18 cellular contexts compared by ENCODE assay signal in genomic region chr13:78820541-78820940, GRCh38.
DNase-seq lines count a peak whose midpoint lies in the region; ATAC-seq, FAIRE-seq and TF ChIP-seq lines count a peak whose summit lies in the region.
"Had no signal": no experiment of that assay in that cellular context is flagged by ENCODE, and none has a peak within 500 bp of the region (broad histone marks: within the 10 kb centered on the region; RNA-seq: fewer than 3 reads in every experiment).

No MANE protein-coding gene starts in this region.

- H3K9me3 ChIP-seq in WERI-Rb-1 (ENCODE audit: severe bottlenecking), result no peaks in the 10 kb centered on the region
- H3K9me3 ChIP-seq in neural progenitor cell (ENCODE audit: low read depth), result no peaks in the 10 kb centered on the region
- H3K9me3 ChIP-seq: BLaER1 treated with 17β-estradiol and CSF1 and Interleukin-3, amounts not matched to agents 10 nM and 100 nM had no signal

- intact Hi-C loops in Right ventricle myocardium superior (cut with DNase I), result no loop called here

- H3K9ac ChIP-seq in neural progenitor cell, result no peak overlapping the region
- H3K9ac ChIP-seq: BLaER1 treated with 17β-estradiol and CSF1 and Interleukin-3, amounts not matched to agents 10 nM and 100 nM had no signal

- H3K36me3 ChIP-seq in WERI-Rb-1 (no peaks in the 10 kb centered on the region), neural progenitor cell (no peaks in the 10 kb centered on the region)
- H3K36me3 ChIP-seq: BLaER1 treated with 17β-estradiol and CSF1 and Interleukin-3, amounts not matched to agents 10 nM and 100 nM had no signal

- ATAC-seq in Right ventricle myocardium superior (ENCODE audit: poor library complexity), result no peak
- ATAC-seq: CD8-positive, alpha-beta T cell; HCT116 had no signal

- no peaks in the 10 kb centered on the region for H3F3A ChIP-seq in neural progenitor cell (ENCODE audit: low read depth)

- H3K27ac ChIP-seq in WERI-Rb-1, result no peak overlapping the region
- H3K27ac ChIP-seq in neural progenitor cell, result no peak overlapping the region
- H3K27ac ChIP-seq: BLaER1 treated with 17β-estradiol and CSF1 and Interleukin-3, amounts not matched to agents 10 nM and 100 nM had no signal

- H2AFZ ChIP-seq in neural progenitor cell (replicated peaks), result no peak overlapping the region

- H3K27me3 Mint-ChIP-seq in neural progenitor cell (ENCODE audit: insufficient read depth, low read depth), result no peaks in the 10 kb centered on the region

- H3K4me1 Mint-ChIP-seq in neural progenitor cell, result peaks cover 5% of the 10 kb centered on the region
- H3K4me1 Mint-ChIP-seq: B cell had no signal

- TF ChIP-seq CTCF in WERI-Rb-1 (IDR thresholded peaks at IDR 0.05; ENCODE audit: low read depth, low read length), result no peak
- no peak for TF ChIP-seq CTCF in neural progenitor cell (IDR thresholded peaks at IDR 0.05)

- H3K4me3 ChIP-seq in WERI-Rb-1 (ENCODE audit: low read depth, low read length) (no peak overlapping the region), neural progenitor cell (no peak overlapping the region)
- H3K4me3 ChIP-seq: BLaER1 treated with 17β-estradiol and CSF1 and Interleukin-3, amounts not matched to agents 10 nM and 100 nM had no signal

- H3K4me1 ChIP-seq in neural progenitor cell, result peaks cover 20% of the 10 kb centered on the region

- H3K9me3 Mint-ChIP-seq in neural progenitor cell, result no peaks in the 10 kb centered on the region
- H3K9me3 Mint-ChIP-seq: CD8-positive, alpha-beta T cell had no signal

- no peak for FAIRE-seq in GM19239 (lab: Jason Lieb, UNC)
- FAIRE-seq: G401.6, GM12892, GM18507 had no signal

- H4K20me1 ChIP-seq in neural progenitor cell (ENCODE audit: low read depth), result no peaks in the 10 kb centered on the region

- no peak overlapping the region for H3K4me3 Mint-ChIP-seq in neural progenitor cell
- H3K4me3 Mint-ChIP-seq: B cell; CD8-positive, alpha-beta T cell had no signal

- H3K79me2 ChIP-seq in neural progenitor cell (ENCODE audit: low read depth), result no peaks in the 10 kb centered on the region

- no peaks in the 10 kb centered on the region for H3K36me3 Mint-ChIP-seq in neural progenitor cell
- H3K36me3 Mint-ChIP-seq: CD8-positive, alpha-beta T cell had no signal

- H3K27ac Mint-ChIP-seq in neural progenitor cell, result no peak overlapping the region
- H3K27ac Mint-ChIP-seq: B cell; CD8-positive, alpha-beta T cell had no signal

- H3K4me2 ChIP-seq in neural progenitor cell, result peak overlapping the region; percentile 18
- H3K4me2 ChIP-seq: BLaER1 treated with 17β-estradiol and CSF1 and Interleukin-3, amounts not matched to agents 10 nM and 100 nM had no signal

- peak; percentile 39 for DNase-seq in D341Med (ENCODE audit: low spot score)
- DNase-seq in NCI-H82 (lab: John Stamatoyannopoulos, UW), result peak; percentile 97
- DNase-seq in WERI-Rb-1, result peak; percentile 64
- peak; percentile 25 for DNase-seq in neural progenitor cell (ENCODE audit: low spot score)
- DNase-seq in GM19239 (ENCODE audit: insufficient read length, low spot score), result no peak
- DNase-seq in Right ventricle myocardium superior, result no peak
- DNase-seq: Calu3; CD8-positive, alpha-beta T cell; DMS 273 treated with DMSO at 0.1 percent for 48 hours; DMS53; GOT3; H7 had no signal

- H3K27me3 ChIP-seq in WERI-Rb-1 (ENCODE audit: insufficient read depth, low read depth, severe bottlenecking) (no peaks in the 10 kb centered on the region), neural progenitor cell (no peaks in the 10 kb centered on the region)
- H3K27me3 ChIP-seq: BLaER1 treated with 17β-estradiol and CSF1 and Interleukin-3, amounts not matched to agents 10 nM and 100 nM had no signal

Comparison
In these comparisons a context has a peak if more than half of its experiments do, and no peak if none do; other contexts are left out.
1. DNase-seq: peak in D341Med (single experiment), NCI-H82 (single experiment), WERI-Rb-1 (single experiment) and neural progenitor cell (single experiment); none in GM19239 (single experiment) and Right ventricle myocardium superior (single experiment).